Comparison of ENCODE assay signal across 8 cellular contexts in the genomic region with DNA sequence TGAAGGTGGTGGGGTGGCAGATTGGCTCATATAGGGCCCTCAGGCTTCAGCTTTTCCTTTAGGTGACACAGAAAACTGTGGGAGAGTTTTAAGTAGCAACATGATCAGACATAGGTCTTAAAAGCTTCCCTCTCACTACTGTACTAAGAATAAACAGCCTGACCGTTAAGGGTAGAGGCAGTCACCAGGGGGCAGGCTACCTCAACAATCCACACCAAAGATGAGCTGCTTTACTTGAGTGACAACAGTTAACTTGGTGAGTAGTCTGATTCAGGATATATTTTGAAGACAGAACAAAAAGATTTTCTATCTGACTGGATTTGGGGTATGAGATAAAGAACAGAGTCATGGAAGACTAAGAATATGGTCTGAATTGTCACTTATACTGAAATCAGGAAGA. TPM values are rescaled to one million over a fixed set of nuclear protein-coding genes. Genes with fewer than 3 reads are reported as not detected.
DNase-seq lines count a peak whose midpoint lies in the region; ATAC-seq and TF ChIP-seq lines count a peak whose summit lies in the region.

No MANE protein-coding gene starts in this region.

- no peaks in the 10 kb centered on the region for H3K27me3 ChIP-seq in SU-DHL-6 (ENCODE audit: low read length)

- peak; percentile 7 to 16 for DNase-seq in NOMO-1 (lab: John Stamatoyannopoulos, UW; ENCODE audit: unreplicated experiment in 2 of 2)
- DNase-seq in NOMO-1 treated with dmso at 0.1 percent for 144 hours (lab: John Stamatoyannopoulos, UW; ENCODE audit: unreplicated experiment) = no peak
- DNase-seq in HuH-7.5 (ENCODE audit: low spot score) = peak; percentile 45
- peak; percentile 12 for DNase-seq in astrocyte of the cerebellum (ENCODE audit: low read depth)
- peak; percentile 25 to 33 (median 31) for DNase-seq in immature natural killer cell
- peak; percentile 36 to 40 for DNase-seq in stimulated activated CD4-positive, alpha-beta T cell treated with anti-CD3 and anti-CD28 coated beads, Interleukin-4, amount 100 ng/mL, for 4 hours

- H3K4me2 ChIP-seq in SU-DHL-6 (ENCODE audit: low read depth, low read length, poor library complexity, severe bottlenecking) = no peak overlapping the region

- in situ Hi-C loops in astrocyte of the cerebellum (cut with HindIII; ENCODE audit: low sequenced_read_pairs) = loop anchor here (25.0 kb wide), 1 partner anchor 230 kb away; no protein-coding TSS in a partner anchor

- peaks cover 25% of the 10 kb centered on the region for H3K79me2 ChIP-seq in SU-DHL-6 (ENCODE audit: insufficient read depth, low read length)

- no peak overlapping the region for H2AFZ ChIP-seq in SU-DHL-6 (ENCODE audit: low read depth, low read length, severe bottlenecking)

- H3K9me3 Mint-ChIP-seq in immature natural killer cell = no peaks in the 10 kb centered on the region

- H3K4me3 ChIP-seq in SU-DHL-6 (ENCODE audit: insufficient read depth, low read length, poor library complexity, severe bottlenecking) (no peak overlapping the region), astrocyte of the cerebellum (ENCODE audit: low read depth, low read length) (no peak overlapping the region)

- peak overlapping the region; percentile 26; the same call in 1 of the 2 replicates for H3K27ac ChIP-seq in SU-DHL-6 (ENCODE audit: low read depth, low read length)

- H3K9me2 ChIP-seq in SU-DHL-6 (replicated peaks; ENCODE audit: insufficient read depth, low read length) = no peaks in the 10 kb centered on the region

- H4K20me1 ChIP-seq in SU-DHL-6 (ENCODE audit: low read depth, low read length) = 0 out of 2 replicates have a peak, but pooled peaks cover 7% of the 10 kb centered on the region

- no peak for ATAC-seq in HG03439 (IDR thresholded peaks at IDR 0.05; ENCODE audit: unreplicated experiment)

- peaks cover 5 to 10% of the 10 kb centered on the region in 2 donors for H3K4me1 Mint-ChIP-seq in immature natural killer cell

- H3K4me3 Mint-ChIP-seq in immature natural killer cell = no peak overlapping the region

- no peak overlapping the region for H3K9ac ChIP-seq in SU-DHL-6 (ENCODE audit: low read length)

- no peaks in the 10 kb centered on the region for H3K9me3 ChIP-seq in SU-DHL-6 (ENCODE audit: insufficient read depth, low read length)

- H3K27ac Mint-ChIP-seq in immature natural killer cell = peak overlapping the region; percentile 8 to 84 (median 14)

- H3F3A ChIP-seq in SU-DHL-6 (ENCODE audit: insufficient read depth) = peaks cover 51% of the 10 kb centered on the region

- H3K27me3 Mint-ChIP-seq in immature natural killer cell (ENCODE audit: low read depth in 3 of 3) = peaks cover 0 to 5% (median 0%) of the 10 kb centered on the region in 3 donors

- TF ChIP-seq CTCF in SU-DHL-6 (IDR thresholded peaks at IDR 0.05; ENCODE audit: insufficient read depth, low read length, poor library complexity, severe bottlenecking) (peak; percentile 53), astrocyte of the cerebellum (IDR thresholded peaks at IDR 0.05; ENCODE audit: low read depth, low read length, missing control alignments) (peak; percentile 69)

- H3K36me3 Mint-ChIP-seq in immature natural killer cell = peaks cover 3 to 45% (median 28%) of the 10 kb centered on the region in 3 donors

- H3K36me3 ChIP-seq in SU-DHL-6 (ENCODE audit: low read length) = peaks cover 76% of the 10 kb centered on the region

RNA-seq across cellular contexts. Expression of gene GPCPD1, which starts 53.7 kb away (rescaled TPM):
- 10 to 100 TPM; 22.5 to 32.6 (median 24.1) TPM for polyA plus RNA-seq in immature natural killer cell
